16 cellular contexts compared by ENCODE assay signal in the genomic region with DNA sequence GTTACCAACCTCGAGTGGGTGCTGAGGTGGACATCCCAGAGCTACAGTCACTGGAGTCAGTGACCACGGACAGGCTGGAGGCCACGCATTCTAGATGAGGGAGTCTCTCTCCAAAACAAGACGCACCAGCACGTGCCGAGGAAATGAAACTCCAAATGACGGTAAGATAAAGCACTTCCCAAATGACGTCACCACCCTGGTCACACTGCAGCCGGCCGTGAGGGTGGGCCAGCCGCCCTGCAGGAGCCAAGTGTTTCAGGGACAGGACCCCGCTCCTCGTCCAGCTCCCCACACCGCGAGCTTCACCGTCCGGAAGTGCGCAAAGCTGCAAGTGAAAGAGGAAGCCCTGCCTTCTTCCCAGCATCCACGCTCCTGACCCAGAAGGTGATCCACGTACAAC.
"Had no signal": no experiment of that assay in that cellular context is flagged by ENCODE, and none has a peak within 500 bp of the region (broad histone marks: within the 10 kb centered on the region; RNA-seq: fewer than 3 reads in every experiment).

No MANE protein-coding gene starts in this region.

- H3K4me2 ChIP-seq: hepatocyte had no signal

- H3K36me3 Mint-ChIP-seq: activated naive CD4-positive, alpha-beta T cell treated with anti-CD3 and anti-CD28 coated beads, Interleukin-2, amount 50 U/mL, for 24 hours had no signal

- H3K27me3 ChIP-seq: body of pancreas, gastrocnemius medialis, hepatocyte, neutrophil, tibial artery had no signal

- H2AFZ ChIP-seq: hepatocyte had no signal

- H3K9me3 ChIP-seq: body of pancreas, gastrocnemius medialis, neutrophil, tibial artery had no signal

- H3K9me3 Mint-ChIP-seq: activated CD4-positive, alpha-beta T cell treated with anti-CD3 and anti-CD28 coated beads, Interleukin-2, amount 10 ng/mL, durations not matched to agents 7 days and 5 days; activated naive CD4-positive, alpha-beta T cell treated with anti-CD3 and anti-CD28 coated beads, Interleukin-2, amount 50 U/mL, for 24 hours; activated T-cell treated with anti-CD3 and anti-CD28 coated beads, Interleukin-2, amount 50 U/mL, for 24 hours; central memory CD8-positive, alpha-beta T cell; mesothelial cell of epicardium had no signal

- DNase-seq: activated CD4-positive, alpha-beta T cell treated with anti-CD3 and anti-CD28 coated beads, Interleukin-2, amount 10 ng/mL, durations not matched to agents 7 days and 5 days; activated effector memory CD4-positive, alpha-beta T cell treated with Interleukin-2 at 50 U/mL for 16 hours; activated T-cell treated with anti-CD3 and anti-CD28 coated beads, Interleukin-2, amount 50 U/mL, for 24 hours; body of pancreas; effector memory CD4-positive, alpha-beta T cell; kidney; T-helper 9 cell; tibial artery had no signal

- H3K4me3 ChIP-seq: body of pancreas, gastrocnemius medialis, hepatocyte, skin epidermis, tibial artery had no signal

- H3K27ac Mint-ChIP-seq: activated naive CD4-positive, alpha-beta T cell treated with anti-CD3 and anti-CD28 coated beads, Interleukin-2, amount 50 U/mL, for 24 hours; activated T-cell treated with anti-CD3 and anti-CD28 coated beads, Interleukin-2, amount 50 U/mL, for 24 hours; mesothelial cell of epicardium had no signal

- H3K27me3 Mint-ChIP-seq: activated naive CD4-positive, alpha-beta T cell treated with anti-CD3 and anti-CD28 coated beads, Interleukin-2, amount 50 U/mL, for 24 hours; activated T-cell treated with anti-CD3 and anti-CD28 coated beads, Interleukin-2, amount 50 U/mL, for 24 hours; central memory CD8-positive, alpha-beta T cell had no signal

- ATAC-seq: body of pancreas, gastrocnemius medialis had no signal

- H3K36me3 ChIP-seq: gastrocnemius medialis, tibial artery had no signal

- H3K27ac ChIP-seq: body of pancreas, gastrocnemius medialis, hepatocyte, neutrophil, tibial artery, VCaP had no signal

- H3K4me3 Mint-ChIP-seq: activated CD4-positive, alpha-beta T cell treated with anti-CD3 and anti-CD28 coated beads, Interleukin-2, amount 10 ng/mL, durations not matched to agents 7 days and 5 days; activated naive CD4-positive, alpha-beta T cell treated with anti-CD3 and anti-CD28 coated beads, Interleukin-2, amount 50 U/mL, for 24 hours; activated T-cell treated with anti-CD3 and anti-CD28 coated beads, Interleukin-2, amount 50 U/mL, for 24 hours; central memory CD8-positive, alpha-beta T cell; mesothelial cell of epicardium had no signal
